In the genomic region with DNA sequence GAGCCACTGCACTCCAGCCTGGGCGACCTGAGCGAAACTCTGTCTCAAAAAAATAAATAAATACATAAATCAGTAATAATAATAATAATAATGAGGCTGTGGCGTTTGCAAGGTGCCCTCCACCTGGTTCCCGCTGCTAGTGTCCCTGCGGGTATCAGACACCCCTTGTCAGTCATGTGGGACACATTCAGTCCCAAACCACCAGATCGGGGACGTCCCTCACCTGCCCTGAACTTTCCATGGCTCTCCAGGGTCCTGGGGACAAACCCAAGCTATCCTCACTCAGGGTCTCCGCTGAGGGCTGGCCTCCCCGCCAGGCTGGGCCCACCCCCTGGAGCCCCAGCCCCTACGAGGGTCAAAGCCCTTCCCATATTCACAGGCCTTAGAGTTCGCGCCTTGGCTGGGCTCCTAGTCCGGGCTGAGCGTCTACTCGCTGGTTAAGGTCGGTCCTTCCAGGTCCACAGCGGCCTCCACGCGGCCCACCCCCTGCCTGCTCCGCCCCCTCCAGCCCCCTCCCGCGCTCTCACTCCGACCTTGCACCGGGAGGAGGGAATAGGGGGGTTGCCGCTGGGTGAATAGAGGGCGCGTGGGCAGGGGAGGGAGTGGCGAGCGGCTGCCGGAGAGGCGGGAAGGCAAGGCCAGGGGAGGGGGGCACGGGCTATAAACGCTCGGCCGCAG, we compare ENCODE assay signal across 8 cellular contexts.
DNase-seq lines count a peak whose midpoint lies in the region; ATAC-seq and TF ChIP-seq lines count a peak whose summit lies in the region.

No MANE protein-coding gene starts in this region.

- H3K27me3 ChIP-seq in OCI-LY3 (ENCODE audit: low read depth, low read length): no peaks in the 10 kb centered on the region

- H3K9ac ChIP-seq in OCI-LY3 (ENCODE audit: low read length): peak overlapping the region; percentile 72

- H3K4me3 ChIP-seq in OCI-LY3 (ENCODE audit: low read length): peak overlapping the region; percentile 78

- no peak for TF ChIP-seq CTCF in OCI-LY3 (IDR thresholded peaks at IDR 0.05; ENCODE audit: low read depth, low read length)

- TF ChIP-seq POLR2A in erythroblast (IDR thresholded peaks at IDR 0.05; ENCODE audit: low read length): no peak

- H4K20me1 ChIP-seq in OCI-LY3 (ENCODE audit: insufficient read depth, low read length): no peaks in the 10 kb centered on the region

- DNase-seq in NCI-H345 (lab: John Stamatoyannopoulos, UW): peak; percentile 24
- no peak for DNase-seq in NCI-H345 treated with DMSO at 0.1 percent for 48 hours (lab: John Stamatoyannopoulos, UW; ENCODE audit: unreplicated experiment)
- DNase-seq in erythroblast (lab: John Stamatoyannopoulos, UW): peak; percentile 48 to 49
- peak; percentile 46 to 64 for DNase-seq in stimulated activated CD4-positive, alpha-beta T cell treated with anti-CD3 and anti-CD28 coated beads, Interleukin-2, amount 100 ng/mL, for 24 hours
- DNase-seq in germinal center (ENCODE audit: low spot score): no peak
- DNase-seq in OCI-M2 (lab: John Stamatoyannopoulos, UW; ENCODE audit: unreplicated experiment): no peak

- H3K4me2 ChIP-seq in OCI-LY3 (ENCODE audit: low read length): peak overlapping the region; percentile 93

- H3K36me3 ChIP-seq in OCI-LY3 (replicated peaks; ENCODE audit: low read depth, low read length): no peaks in the 10 kb centered on the region

- no peak overlapping the region; the same call in 1 of the 2 replicates for H2AFZ ChIP-seq in OCI-LY3 (ENCODE audit: low read depth, low read length)

- H3K79me2 ChIP-seq in OCI-LY3 (ENCODE audit: low read length): peaks cover 16% of the 10 kb centered on the region

- no peak for ATAC-seq in HG03159 (IDR thresholded peaks at IDR 0.05; ENCODE audit: unreplicated experiment)

- no peaks in the 10 kb centered on the region for H3K9me3 ChIP-seq in OCI-LY3 (ENCODE audit: insufficient read depth, low read length)

- peak overlapping the region; percentile 47 for H3K27ac ChIP-seq in OCI-LY3 (ENCODE audit: low read length)

- peaks cover 20% of the 10 kb centered on the region for H3K4me1 ChIP-seq in OCI-LY3 (ENCODE audit: low read length)

Comparison
In these comparisons a context has a peak if more than half of its experiments do, and no peak if none do; other contexts are left out.
1. DNase-seq: peak in NCI-H345 (single experiment), erythroblast (2 of 2) and stimulated activated CD4-positive, alpha-beta T cell treated with anti-CD3 and anti-CD28 coated beads, Interleukin-2, amount 100 ng/mL, for 24 hours (2 of 2); none in NCI-H345 treated with DMSO at 0.1 percent for 48 hours (single experiment), germinal center (single experiment) and OCI-M2 (single experiment).